In the genomic region with DNA sequence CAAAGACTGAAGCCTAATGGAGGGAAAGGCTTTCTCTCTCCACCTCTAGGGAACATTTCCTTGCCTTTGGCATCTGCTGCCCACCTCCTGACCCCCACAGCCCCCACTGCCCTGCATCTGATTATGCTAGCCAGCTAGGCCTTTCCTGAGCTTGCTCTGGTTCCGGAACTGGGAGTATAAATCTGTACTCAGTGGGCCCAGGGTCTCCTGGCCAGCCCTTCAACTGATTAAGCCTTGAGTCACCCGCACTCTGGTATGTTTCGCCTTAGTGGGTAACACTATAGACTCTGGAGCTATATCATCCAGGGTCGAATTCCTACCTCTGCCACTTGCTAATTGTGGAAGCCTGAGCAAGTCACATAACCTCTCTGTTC, we compare ENCODE assay signal across 1 cellular context.
TF ChIP-seq lines count a peak whose summit lies in the region.

No MANE protein-coding gene starts in this region.

TF ChIP-seq in H1, 55 proteins besides CTCF, POLR2A, EP300 and RAD21:
- TF ChIP-seq RBBP5 (IDR thresholded peaks at IDR 0.05; ENCODE audit: borderline replicate concordance, low read depth, low read length) (peak; percentile 44; the same call in 1 of the 2 replicates), HDAC2 (IDR thresholded peaks at IDR 0.05; ENCODE audit: borderline replicate concordance in 1 of 2, low read depth in 2 of 2, low read length in 2 of 2) (peak in 1 of 2 experiments; percentile 42; a peak in 1 of 4 replicates), EZH2 (IDR thresholded peaks at IDR 0.05; ENCODE audit: low read depth, low read length, severe bottlenecking) (no peak), GTF2F1 (IDR thresholded peaks at IDR 0.05; ENCODE audit: borderline replicate concordance, low read depth, low read length) (no peak), TAF1 (IDR thresholded peaks at IDR 0.05; ENCODE audit: low read depth, low read length) (peak; percentile 55), TCF12 (IDR thresholded peaks at IDR 0.05; ENCODE audit: low read depth, low read length) (no peak), GABPA (IDR thresholded peaks at IDR 0.05; ENCODE audit: borderline replicate concordance, insufficient read depth, low read length) (no peak), CREB1 (IDR thresholded peaks at IDR 0.05) (0 out of 2 replicates have a peak, but pooled peaks have one; percentile 24), KDM1A (IDR thresholded peaks at IDR 0.05; ENCODE audit: borderline replicate concordance, low read length) (no peak), SP1 (IDR thresholded peaks at IDR 0.05; ENCODE audit: low read depth, low read length) (0 out of 2 replicates have a peak, but pooled peaks have one; percentile 23), CHD1 (IDR thresholded peaks at IDR 0.05; ENCODE audit: low read depth, low read length) (0 out of 2 replicates have a peak, but pooled peaks have one; percentile 40), KDM5A (IDR thresholded peaks at IDR 0.05; ENCODE audit: low read length) (no peak), JUN (IDR thresholded peaks at IDR 0.05; ENCODE audit: low read depth, low read length) (no peak), POLR2AphosphoS5 (IDR thresholded peaks at IDR 0.05; ENCODE audit: low read depth, low read length) (peak; percentile 64), JUND (IDR thresholded peaks at IDR 0.05; ENCODE audit: low read length) (no peak), MAFK (IDR thresholded peaks at IDR 0.05; ENCODE audit: low read depth, low read length) (no peak), CHD2 (IDR thresholded peaks at IDR 0.05; ENCODE audit: low read length) (no peak), NANOG (IDR thresholded peaks at IDR 0.05; ENCODE audit: insufficient read depth, low read depth, low read length, poor library complexity, severe bottlenecking) (no peak), RFX5 (IDR thresholded peaks at IDR 0.05; ENCODE audit: borderline replicate concordance, low read depth, low read length) (no peak), SIRT6 (IDR thresholded peaks at IDR 0.05; ENCODE audit: low read length) (no peak), SIN3A (conservative IDR thresholded peaks at IDR 0.05 in 1 of 2, IDR thresholded peaks at IDR 0.05 in 1 of 2; ENCODE audit: low read depth in 1 of 2, low read length in 2 of 2) (no peak), NRF1 (IDR thresholded peaks at IDR 0.05; ENCODE audit: low read depth, low read length) (no peak), ASH2L (IDR thresholded peaks at IDR 0.05; ENCODE audit: low read length) (peak; percentile 17), YY1 (IDR thresholded peaks at IDR 0.05; ENCODE audit: low read depth, low read length) (peak; percentile 66; the same call in 1 of the 2 replicates), TAF7 (optimal IDR thresholded peaks at IDR 0.05; ENCODE audit: borderline replicate concordance, low read depth, low read length) (peak; percentile 59), ZNF274 (IDR thresholded peaks at IDR 0.05; ENCODE audit: borderline replicate concordance, extremely low read depth, low read length) (no peak), SP2 (IDR thresholded peaks at IDR 0.05; ENCODE audit: low read length) (no peak), HDAC6 (IDR thresholded peaks at IDR 0.05; ENCODE audit: low read depth, low read length) (no peak), SIX5 (IDR thresholded peaks at IDR 0.05; ENCODE audit: low read depth, low read length) (no peak), FOSL1 (IDR thresholded peaks at IDR 0.05; ENCODE audit: insufficient read depth, low read depth, low read length) (no peak), BCL11A (IDR thresholded peaks at IDR 0.05; ENCODE audit: low read depth in 2 of 2, low read length in 2 of 2) (no peak), TBP (IDR thresholded peaks at IDR 0.05; ENCODE audit: low read depth, low read length) (peak; percentile 62; the same call in 1 of the 2 replicates)
- TF ChIP-seq, protein P1, sequence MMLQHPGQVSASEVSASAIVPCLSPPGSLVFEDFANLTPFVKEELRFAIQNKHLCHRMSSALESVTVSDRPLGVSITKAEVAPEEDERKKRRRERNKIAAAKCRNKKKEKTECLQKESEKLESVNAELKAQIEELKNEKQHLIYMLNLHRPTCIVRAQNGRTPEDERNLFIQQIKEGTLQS (IDR thresholded peaks at IDR 0.05; ENCODE audit: insufficient read depth, low read depth, low read length) = no peak
- TF ChIP-seq, protein P2, sequence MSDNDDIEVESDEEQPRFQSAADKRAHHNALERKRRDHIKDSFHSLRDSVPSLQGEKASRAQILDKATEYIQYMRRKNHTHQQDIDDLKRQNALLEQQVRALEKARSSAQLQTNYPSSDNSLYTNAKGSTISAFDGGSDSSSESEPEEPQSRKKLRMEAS (IDR thresholded peaks at IDR 0.05) = peak; percentile 48; the same call in 1 of the 2 replicates
- TF ChIP-seq, protein P3, sequence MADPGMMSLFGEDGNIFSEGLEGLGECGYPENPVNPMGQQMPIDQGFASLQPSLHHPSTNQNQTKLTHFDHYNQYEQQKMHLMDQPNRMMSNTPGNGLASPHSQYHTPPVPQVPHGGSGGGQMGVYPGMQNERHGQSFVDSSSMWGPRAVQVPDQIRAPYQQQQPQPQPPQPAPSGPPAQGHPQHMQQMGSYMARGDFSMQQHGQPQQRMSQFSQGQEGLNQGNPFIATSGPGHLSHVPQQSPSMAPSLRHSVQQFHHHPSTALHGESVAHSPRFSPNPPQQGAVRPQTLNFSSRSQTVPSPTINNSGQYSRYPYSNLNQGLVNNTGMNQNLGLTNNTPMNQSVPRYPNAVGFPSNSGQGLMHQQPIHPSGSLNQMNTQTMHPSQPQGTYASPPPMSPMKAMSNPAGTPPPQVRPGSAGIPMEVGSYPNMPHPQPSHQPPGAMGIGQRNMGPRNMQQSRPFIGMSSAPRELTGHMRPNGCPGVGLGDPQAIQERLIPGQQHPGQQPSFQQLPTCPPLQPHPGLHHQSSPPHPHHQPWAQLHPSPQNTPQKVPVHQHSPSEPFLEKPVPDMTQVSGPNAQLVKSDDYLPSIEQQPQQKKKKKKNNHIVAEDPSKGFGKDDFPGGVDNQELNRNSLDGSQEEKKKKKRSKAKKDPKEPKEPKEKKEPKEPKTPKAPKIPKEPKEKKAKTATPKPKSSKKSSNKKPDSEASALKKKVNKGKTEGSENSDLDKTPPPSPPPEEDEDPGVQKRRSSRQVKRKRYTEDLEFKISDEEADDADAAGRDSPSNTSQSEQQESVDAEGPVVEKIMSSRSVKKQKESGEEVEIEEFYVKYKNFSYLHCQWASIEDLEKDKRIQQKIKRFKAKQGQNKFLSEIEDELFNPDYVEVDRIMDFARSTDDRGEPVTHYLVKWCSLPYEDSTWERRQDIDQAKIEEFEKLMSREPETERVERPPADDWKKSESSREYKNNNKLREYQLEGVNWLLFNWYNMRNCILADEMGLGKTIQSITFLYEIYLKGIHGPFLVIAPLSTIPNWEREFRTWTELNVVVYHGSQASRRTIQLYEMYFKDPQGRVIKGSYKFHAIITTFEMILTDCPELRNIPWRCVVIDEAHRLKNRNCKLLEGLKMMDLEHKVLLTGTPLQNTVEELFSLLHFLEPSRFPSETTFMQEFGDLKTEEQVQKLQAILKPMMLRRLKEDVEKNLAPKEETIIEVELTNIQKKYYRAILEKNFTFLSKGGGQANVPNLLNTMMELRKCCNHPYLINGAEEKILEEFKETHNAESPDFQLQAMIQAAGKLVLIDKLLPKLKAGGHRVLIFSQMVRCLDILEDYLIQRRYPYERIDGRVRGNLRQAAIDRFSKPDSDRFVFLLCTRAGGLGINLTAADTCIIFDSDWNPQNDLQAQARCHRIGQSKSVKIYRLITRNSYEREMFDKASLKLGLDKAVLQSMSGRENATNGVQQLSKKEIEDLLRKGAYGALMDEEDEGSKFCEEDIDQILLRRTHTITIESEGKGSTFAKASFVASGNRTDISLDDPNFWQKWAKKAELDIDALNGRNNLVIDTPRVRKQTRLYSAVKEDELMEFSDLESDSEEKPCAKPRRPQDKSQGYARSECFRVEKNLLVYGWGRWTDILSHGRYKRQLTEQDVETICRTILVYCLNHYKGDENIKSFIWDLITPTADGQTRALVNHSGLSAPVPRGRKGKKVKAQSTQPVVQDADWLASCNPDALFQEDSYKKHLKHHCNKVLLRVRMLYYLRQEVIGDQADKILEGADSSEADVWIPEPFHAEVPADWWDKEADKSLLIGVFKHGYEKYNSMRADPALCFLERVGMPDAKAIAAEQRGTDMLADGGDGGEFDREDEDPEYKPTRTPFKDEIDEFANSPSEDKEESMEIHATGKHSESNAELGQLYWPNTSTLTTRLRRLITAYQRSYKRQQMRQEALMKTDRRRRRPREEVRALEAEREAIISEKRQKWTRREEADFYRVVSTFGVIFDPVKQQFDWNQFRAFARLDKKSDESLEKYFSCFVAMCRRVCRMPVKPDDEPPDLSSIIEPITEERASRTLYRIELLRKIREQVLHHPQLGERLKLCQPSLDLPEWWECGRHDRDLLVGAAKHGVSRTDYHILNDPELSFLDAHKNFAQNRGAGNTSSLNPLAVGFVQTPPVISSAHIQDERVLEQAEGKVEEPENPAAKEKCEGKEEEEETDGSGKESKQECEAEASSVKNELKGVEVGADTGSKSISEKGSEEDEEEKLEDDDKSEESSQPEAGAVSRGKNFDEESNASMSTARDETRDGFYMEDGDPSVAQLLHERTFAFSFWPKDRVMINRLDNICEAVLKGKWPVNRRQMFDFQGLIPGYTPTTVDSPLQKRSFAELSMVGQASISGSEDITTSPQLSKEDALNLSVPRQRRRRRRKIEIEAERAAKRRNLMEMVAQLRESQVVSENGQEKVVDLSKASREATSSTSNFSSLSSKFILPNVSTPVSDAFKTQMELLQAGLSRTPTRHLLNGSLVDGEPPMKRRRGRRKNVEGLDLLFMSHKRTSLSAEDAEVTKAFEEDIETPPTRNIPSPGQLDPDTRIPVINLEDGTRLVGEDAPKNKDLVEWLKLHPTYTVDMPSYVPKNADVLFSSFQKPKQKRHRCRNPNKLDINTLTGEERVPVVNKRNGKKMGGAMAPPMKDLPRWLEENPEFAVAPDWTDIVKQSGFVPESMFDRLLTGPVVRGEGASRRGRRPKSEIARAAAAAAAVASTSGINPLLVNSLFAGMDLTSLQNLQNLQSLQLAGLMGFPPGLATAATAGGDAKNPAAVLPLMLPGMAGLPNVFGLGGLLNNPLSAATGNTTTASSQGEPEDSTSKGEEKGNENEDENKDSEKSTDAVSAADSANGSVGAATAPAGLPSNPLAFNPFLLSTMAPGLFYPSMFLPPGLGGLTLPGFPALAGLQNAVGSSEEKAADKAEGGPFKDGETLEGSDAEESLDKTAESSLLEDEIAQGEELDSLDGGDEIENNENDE (IDR thresholded peaks at IDR 0.05; ENCODE audit: insufficient replicate concordance, low read length) = peak; percentile 11
- TF ChIP-seq, protein P4, sequence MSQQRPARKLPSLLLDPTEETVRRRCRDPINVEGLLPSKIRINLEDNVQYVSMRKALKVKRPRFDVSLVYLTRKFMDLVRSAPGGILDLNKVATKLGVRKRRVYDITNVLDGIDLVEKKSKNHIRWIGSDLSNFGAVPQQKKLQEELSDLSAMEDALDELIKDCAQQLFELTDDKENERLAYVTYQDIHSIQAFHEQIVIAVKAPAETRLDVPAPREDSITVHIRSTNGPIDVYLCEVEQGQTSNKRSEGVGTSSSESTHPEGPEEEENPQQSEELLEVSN (IDR thresholded peaks at IDR 0.05) = peak; percentile 19; the same call in 1 of the 2 replicates
